Comparison of ENCODE assay signal across 8 cellular contexts in the genomic region with DNA sequence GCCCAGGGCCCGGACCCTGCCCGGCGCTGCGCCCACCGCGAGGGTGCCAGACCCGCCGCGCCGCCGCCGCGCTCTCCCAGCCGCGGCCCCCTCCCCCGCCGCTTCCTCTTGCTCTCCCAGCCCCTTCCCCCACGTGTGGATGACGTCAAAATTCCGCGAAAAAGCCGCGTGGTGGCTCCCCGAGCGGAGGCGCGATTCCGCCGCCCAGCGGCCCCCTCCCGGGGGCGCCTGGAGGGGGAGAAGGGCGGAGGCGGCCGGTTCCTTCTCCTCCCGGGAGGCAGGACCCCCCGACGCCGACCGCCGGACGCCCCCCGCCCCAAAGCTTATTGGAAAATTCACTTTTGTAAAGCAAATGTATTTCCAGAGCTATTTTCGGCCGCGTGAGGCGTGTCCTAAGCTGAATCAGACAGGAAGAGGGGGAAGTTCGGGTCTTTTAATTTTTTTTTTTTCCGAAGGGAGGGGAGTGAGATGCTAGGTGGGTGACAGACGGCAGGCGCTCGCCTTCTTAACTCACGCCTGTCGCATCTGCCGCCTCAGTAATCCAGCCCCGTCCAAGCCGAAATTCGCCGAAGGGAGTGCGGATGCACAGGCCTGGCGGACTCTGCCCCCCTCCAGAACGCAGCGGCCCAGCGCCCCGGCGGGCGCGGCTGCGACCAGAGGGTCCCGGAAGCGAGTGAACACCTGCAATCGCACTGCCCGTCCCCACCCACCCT. TPM values are rescaled to one million over a fixed set of nuclear protein-coding genes. Genes with fewer than 3 reads are reported as not detected.
A peak's percentile ranks its signal among the peaks of the same experiment; 100 is the strongest.
DNase-seq lines count a peak whose midpoint lies in the region; ATAC-seq, FAIRE-seq and TF ChIP-seq lines count a peak whose summit lies in the region.

No MANE protein-coding gene starts in this region.

- FAIRE-seq in small intestine (lab: Jason Lieb, UNC): no peak

- H3K4me1 ChIP-seq in small intestine (ENCODE audit: control insufficient read depth in 2 of 2, insufficient read depth in 1 of 2, low read depth in 1 of 2, low read length in 1 of 2): peaks cover 0 to 2% of the 10 kb centered on the region in 2 donors

- H3K27ac Mint-ChIP-seq in immature natural killer cell: peak overlapping the region; percentile 97 to 100 (median 99)

- H3K9me3 ChIP-seq in small intestine (ENCODE audit: control insufficient read depth, low read depth): no peaks in the 10 kb centered on the region

- H3K27me3 Mint-ChIP-seq in immature natural killer cell (ENCODE audit: low read depth in 3 of 3): peaks cover 47 to 53% (median 52%) of the 10 kb centered on the region in 3 donors

- no peaks in the 10 kb centered on the region for H3K9me3 Mint-ChIP-seq in immature natural killer cell

- ATAC-seq in HG03097 (IDR thresholded peaks at IDR 0.05; ENCODE audit: low FRiP score, unreplicated experiment): peak; percentile 23
- ATAC-seq in GM21360 (IDR thresholded peaks at IDR 0.05; ENCODE audit: unreplicated experiment): no peak

- H3K4me3 ChIP-seq in astrocyte of the cerebellum (ENCODE audit: low read depth, low read length): peak overlapping the region; percentile 29
- H3K4me3 ChIP-seq in small intestine (ENCODE audit: low read depth in 1 of 2, low read length in 2 of 2): peak overlapping the region; percentile 64 to 76

- peak overlapping the region; percentile 92 to 99 (median 95) for H3K4me3 Mint-ChIP-seq in immature natural killer cell

- no peaks in the 10 kb centered on the region for H3K27me3 ChIP-seq in small intestine (ENCODE audit: control insufficient read depth in 2 of 2, insufficient read depth in 2 of 2, low read length in 2 of 2)

- in situ Hi-C loops in astrocyte of the cerebellum (cut with HindIII; ENCODE audit: low sequenced_read_pairs): no loop called here

- H3K4me1 Mint-ChIP-seq in immature natural killer cell: peaks cover 32 to 39% of the 10 kb centered on the region in 2 donors

- 0 to 1% (median 0%) methylated on average over 39 to 69 of the region's 73 CpGs for WGBS in small intestine, 3 donors

- peak overlapping the region; percentile 58 to 96 for H3K27ac ChIP-seq in small intestine (ENCODE audit: low read depth in 1 of 2, low read length in 1 of 2)

- TF ChIP-seq CTCF in astrocyte of the cerebellum (IDR thresholded peaks at IDR 0.05; ENCODE audit: low read depth, low read length, missing control alignments): no peak

- DNase-seq in EH (ENCODE audit: low read depth): peak; percentile 18
- peak; percentile 89 for DNase-seq in T-helper 9 cell
- no peak for DNase-seq in astrocyte of the cerebellum (ENCODE audit: low read depth)
- DNase-seq in immature natural killer cell: peak; percentile 94 to 96 (median 96)
- peak; percentile 80 for DNase-seq in small intestine
- DNase-seq in Ammon's horn (ENCODE audit: low spot score): no peak

- H3K36me3 Mint-ChIP-seq in immature natural killer cell: no peaks in the 10 kb centered on the region

- H3K36me3 ChIP-seq in small intestine (ENCODE audit: control insufficient read depth in 2 of 2, insufficient read depth in 2 of 2, low read length in 2 of 2): no peaks in the 10 kb centered on the region

RNA-seq across cellular contexts. Expression of a gene that starts 4.1 kb away (rescaled TPM):
- 10 to 100 TPM; 47.5 to 83.3 (median 71.4) TPM for polyA plus RNA-seq in immature natural killer cell
- polyA plus RNA-seq in small intestine: 10 to 100 TPM in 1 of 3 donors, 1 to 10 TPM in 2; 5.6 to 38.1 (median 5.9) TPM

RNA-seq across cellular contexts. Expression of a gene that starts 51.6 kb away (rescaled TPM):
- polyA plus RNA-seq in immature natural killer cell (1 to 10 TPM; 2.1 to 8.9 (median 4.3) TPM), small intestine (10 to 100 TPM in 1 of 3 donors, 1 to 10 TPM in 2; 4.7 to 10.1 (median 6.2) TPM)

Comparison
In these comparisons a context has a peak if more than half of its experiments do, and no peak if none do; other contexts are left out.
1. DNase-seq: peak in EH (single experiment), T-helper 9 cell (single experiment), immature natural killer cell (3 of 3) and small intestine (single experiment); none in astrocyte of the cerebellum (single experiment) and Ammon's horn (single experiment).